In the genomic region with DNA sequence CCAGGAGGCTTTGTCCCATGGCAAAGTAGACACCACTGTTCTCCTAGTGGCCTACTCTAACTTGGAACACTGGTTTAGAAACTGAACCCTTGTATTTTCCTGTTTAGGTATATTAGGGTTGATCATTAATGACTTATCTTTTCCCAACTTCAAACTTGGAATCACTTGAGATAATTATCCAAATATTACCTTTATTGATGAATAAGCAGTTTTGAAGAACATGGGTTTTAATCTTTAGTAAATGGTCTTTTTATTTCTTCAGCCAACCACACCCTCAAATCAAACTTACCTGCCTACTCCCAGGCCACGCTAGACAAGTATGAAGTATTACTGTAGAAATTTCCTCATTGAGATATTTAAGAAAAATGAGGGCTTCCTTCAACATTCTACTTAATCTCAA, we compare ENCODE assay signal across 1 cellular context.
TF ChIP-seq lines count a peak whose summit lies in the region.

No MANE protein-coding gene starts in this region.

TF ChIP-seq in HepG2, 621 proteins besides CTCF, POLR2A, EP300 and RAD21:
- TF ChIP-seq PLSCR1 (CRISPR knock-in tag; IDR thresholded peaks at IDR 0.05; ENCODE audit: borderline replicate concordance) (no peak), ZNF639 (CRISPR knock-in tag; conservative IDR thresholded peaks at IDR 0.05) (no peak), AHR (CRISPR knock-in tag; IDR thresholded peaks at IDR 0.05) (no peak), MAFF (IDR thresholded peaks at IDR 0.05; ENCODE audit: low read depth, low read length) (peak; percentile 80), MAFK (conservative IDR thresholded peaks at IDR 0.05 in 1 of 2, IDR thresholded peaks at IDR 0.05 in 1 of 2; ENCODE audit: low read length in 2 of 2) (peak; percentile 72 to 90), MEIS1 (CRISPR knock-in tag; IDR thresholded peaks at IDR 0.05; ENCODE audit: borderline replicate concordance) (no peak)
- TF ChIP-seq, protein P1, sequence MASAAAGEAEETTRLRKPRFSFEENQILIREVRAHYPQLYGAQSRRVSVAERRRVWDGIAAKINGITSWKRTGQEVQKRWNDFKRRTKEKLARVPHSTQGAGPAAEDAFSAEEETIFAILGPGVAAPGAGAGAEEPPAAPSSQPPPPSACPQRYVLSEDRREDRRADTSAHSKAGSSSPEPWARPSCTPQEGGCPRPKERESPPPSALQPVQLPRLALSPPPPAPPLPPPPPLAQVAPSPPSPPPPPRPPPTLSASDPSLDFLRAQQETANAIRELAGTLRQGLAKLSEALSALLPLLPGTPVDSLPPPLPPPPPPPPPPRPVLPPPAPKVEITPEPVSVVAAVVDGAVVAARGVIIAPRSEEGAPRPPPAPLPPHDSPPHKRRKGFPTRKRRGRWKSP (CRISPR knock-in tag; IDR thresholded peaks at IDR 0.05): no peak
- TF ChIP-seq, protein P2, sequence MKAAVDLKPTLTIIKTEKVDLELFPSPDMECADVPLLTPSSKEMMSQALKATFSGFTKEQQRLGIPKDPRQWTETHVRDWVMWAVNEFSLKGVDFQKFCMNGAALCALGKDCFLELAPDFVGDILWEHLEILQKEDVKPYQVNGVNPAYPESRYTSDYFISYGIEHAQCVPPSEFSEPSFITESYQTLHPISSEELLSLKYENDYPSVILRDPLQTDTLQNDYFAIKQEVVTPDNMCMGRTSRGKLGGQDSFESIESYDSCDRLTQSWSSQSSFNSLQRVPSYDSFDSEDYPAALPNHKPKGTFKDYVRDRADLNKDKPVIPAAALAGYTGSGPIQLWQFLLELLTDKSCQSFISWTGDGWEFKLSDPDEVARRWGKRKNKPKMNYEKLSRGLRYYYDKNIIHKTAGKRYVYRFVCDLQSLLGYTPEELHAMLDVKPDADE (CRISPR knock-in tag; IDR thresholded peaks at IDR 0.05): no peak
- TF ChIP-seq, protein P3, sequence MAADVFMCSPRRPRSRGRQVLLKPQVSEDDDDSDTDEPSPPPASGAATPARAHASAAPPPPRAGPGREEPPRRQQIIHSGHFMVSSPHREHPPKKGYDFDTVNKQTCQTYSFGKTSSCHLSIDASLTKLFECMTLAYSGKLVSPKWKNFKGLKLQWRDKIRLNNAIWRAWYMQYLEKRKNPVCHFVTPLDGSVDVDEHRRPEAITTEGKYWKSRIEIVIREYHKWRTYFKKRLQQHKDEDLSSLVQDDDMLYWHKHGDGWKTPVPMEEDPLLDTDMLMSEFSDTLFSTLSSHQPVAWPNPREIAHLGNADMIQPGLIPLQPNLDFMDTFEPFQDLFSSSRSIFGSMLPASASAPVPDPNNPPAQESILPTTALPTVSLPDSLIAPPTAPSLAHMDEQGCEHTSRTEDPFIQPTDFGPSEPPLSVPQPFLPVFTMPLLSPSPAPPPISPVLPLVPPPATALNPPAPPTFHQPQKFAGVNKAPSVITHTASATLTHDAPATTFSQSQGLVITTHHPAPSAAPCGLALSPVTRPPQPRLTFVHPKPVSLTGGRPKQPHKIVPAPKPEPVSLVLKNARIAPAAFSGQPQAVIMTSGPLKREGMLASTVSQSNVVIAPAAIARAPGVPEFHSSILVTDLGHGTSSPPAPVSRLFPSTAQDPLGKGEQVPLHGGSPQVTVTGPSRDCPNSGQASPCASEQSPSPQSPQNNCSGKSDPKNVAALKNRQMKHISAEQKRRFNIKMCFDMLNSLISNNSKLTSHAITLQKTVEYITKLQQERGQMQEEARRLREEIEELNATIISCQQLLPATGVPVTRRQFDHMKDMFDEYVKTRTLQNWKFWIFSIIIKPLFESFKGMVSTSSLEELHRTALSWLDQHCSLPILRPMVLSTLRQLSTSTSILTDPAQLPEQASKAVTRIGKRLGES (CRISPR knock-in tag; IDR thresholded peaks at IDR 0.05; ENCODE audit: borderline replicate concordance): no peak
- TF ChIP-seq, protein P4, sequence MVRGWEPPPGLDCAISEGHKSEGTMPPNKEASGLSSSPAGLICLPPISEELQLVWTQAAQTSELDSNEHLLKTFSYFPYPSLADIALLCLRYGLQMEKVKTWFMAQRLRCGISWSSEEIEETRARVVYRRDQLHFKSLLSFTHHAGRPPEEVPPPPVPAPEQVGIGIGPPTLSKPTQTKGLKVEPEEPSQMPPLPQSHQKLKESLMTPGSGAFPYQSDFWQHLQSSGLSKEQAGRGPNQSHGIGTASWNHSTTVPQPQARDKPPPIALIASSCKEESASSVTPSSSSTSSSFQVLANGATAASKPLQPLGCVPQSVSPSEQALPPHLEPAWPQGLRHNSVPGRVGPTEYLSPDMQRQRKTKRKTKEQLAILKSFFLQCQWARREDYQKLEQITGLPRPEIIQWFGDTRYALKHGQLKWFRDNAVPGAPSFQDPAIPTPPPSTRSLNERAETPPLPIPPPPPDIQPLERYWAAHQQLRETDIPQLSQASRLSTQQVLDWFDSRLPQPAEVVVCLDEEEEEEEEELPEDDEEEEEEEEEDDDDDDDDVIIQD (CRISPR knock-in tag; IDR thresholded peaks at IDR 0.05; ENCODE audit: low read depth): no peak
- TF ChIP-seq, protein P5, sequence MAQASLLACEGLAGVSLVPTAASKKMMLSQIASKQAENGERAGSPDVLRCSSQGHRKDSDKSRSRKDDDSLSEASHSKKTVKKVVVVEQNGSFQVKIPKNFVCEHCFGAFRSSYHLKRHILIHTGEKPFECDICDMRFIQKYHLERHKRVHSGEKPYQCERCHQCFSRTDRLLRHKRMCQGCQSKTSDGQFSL (CRISPR knock-in tag; IDR thresholded peaks at IDR 0.05): no peak
TF ChIP-seq in HepG2: peak in this region for 2.
